13 cellular contexts compared by ENCODE assay signal in genomic region chr1:3323791-3324703, GRCh38.
"Had no signal": no experiment of that assay in that cellular context is flagged by ENCODE, and none has a peak within 500 bp of the region (broad histone marks: within the 10 kb centered on the region; RNA-seq: fewer than 3 reads in every experiment).

No MANE protein-coding gene starts in this region.

- H3K9me3 ChIP-seq: esophagus muscularis mucosa had no signal

- H3K36me3 ChIP-seq: esophagus muscularis mucosa had no signal

- DNase-seq: activated CD4-positive, alpha-beta T cell treated with anti-CD3 and anti-CD28 coated beads, Interleukin-2, amount 50 U/mL, for 4 hours; activated CD4-positive, CD25-positive, alpha-beta regulatory T cell treated with anti-CD3 and anti-CD28 coated beads, Interleukin-2, amount 50 U/mL, for 72 hours; activated effector memory CD4-positive, alpha-beta T cell treated with Interleukin-2 at 50 U/mL for 16 hours; activated T-cell treated with anti-CD3 and anti-CD28 coated beads, Interleukin-2, amount 50 U/mL, for 1 hour; amniotic stem cell; glutamatergic neuron; islet precursor cell; naive thymus-derived CD4-positive, alpha-beta T cell; SIG-M5; substantia nigra had no signal

- ATAC-seq: activated naive CD4-positive, alpha-beta T cell treated with anti-CD3 and anti-CD28 coated beads, Interleukin-2, amount 50 U/mL, for 72 hours; naive thymus-derived CD4-positive, alpha-beta T cell; stimulated activated memory B cell treated with anti-CD40 and anti-IgM and Interleukin-4, amounts not matched to agents 10 μg/mL and 1 μg/mL and 100 μg/mL, for 72 hours had no signal

- H3K27ac ChIP-seq: esophagus muscularis mucosa had no signal

- H3K4me3 ChIP-seq: esophagus muscularis mucosa had no signal
